In genomic region chr20:49813305-49813974, GRCh38 we compare ENCODE assay signal across 8 cellular contexts. TPM values are rescaled to one million over a fixed set of nuclear protein-coding genes. Genes with fewer than 3 reads are reported as not detected.
A peak's percentile ranks its signal among the peaks of the same experiment; 100 is the strongest.
DNase-seq lines count a peak whose midpoint lies in the region; ATAC-seq and TF ChIP-seq lines count a peak whose summit lies in the region.

No MANE protein-coding gene starts in this region.

- no peaks in the 10 kb centered on the region for H3K9me3 ChIP-seq in CD4-positive, alpha-beta T cell (ENCODE audit: control insufficient read depth, low read length)

- H3K27ac ChIP-seq in CD4-positive, alpha-beta T cell (ENCODE audit: low read depth, low read length): peak overlapping the region; percentile 89
- peak overlapping the region; percentile 52 to 97 (median 91) for H3K27ac ChIP-seq in dorsolateral prefrontal cortex

- H3K4me1 Mint-ChIP-seq in CD4-positive, alpha-beta T cell (ENCODE audit: low read depth): peaks cover 43% of the 10 kb centered on the region
- peaks cover 32% of the 10 kb centered on the region for H3K4me1 Mint-ChIP-seq in nephron

- intact Hi-C loops in CD4-positive, alpha-beta T cell (cut with DNase I, micrococcal nuclease): loop anchor here (2.0 to 10.0 kb wide), 6 partner anchors 99 to 921 kb away; partner anchors contain the start of genes B4GALT5 (in 2 of the 2), SPATA2 (in 2 of the 2), PARD6B (in 1 of the 2) and UBE2V1 (in 1 of the 2)
- intact Hi-C loops in dorsolateral prefrontal cortex (cut with DNase I): loop anchor here (2.0 to 5.0 kb wide), 5 partner anchors 34 to 101 kb away; partner anchors contain the start of gene B4GALT5 (in 1 of the 2)

- CTCF ChIA-PET in CD4-positive, alpha-beta T cell (lab: Charles Lee): interaction anchor here (0.9 to 1.2 kb wide), 3 partner anchors 8 to 113 kb away, joined by 3 to 5 read pairs (median 5); no protein-coding TSS in a partner anchor

- no peak for DNase-seq in CD4-positive, alpha-beta T cell
- peak; percentile 23 for DNase-seq in NAMALWA (ENCODE audit: low spot score)
- DNase-seq in dorsolateral prefrontal cortex: no peak
- DNase-seq in DMS53 treated with DMSO at 0.1 percent for 48 hours (lab: John Stamatoyannopoulos, UW; ENCODE audit: unreplicated experiment): no peak
- no peak for DNase-seq in GM20000 (ENCODE audit: low spot score)

- no peaks in the 10 kb centered on the region for H3K27me3 ChIP-seq in CD4-positive, alpha-beta T cell (ENCODE audit: control insufficient read depth, insufficient read depth, low read length)
- H3K27me3 ChIP-seq in dorsolateral prefrontal cortex: no peaks in the 10 kb centered on the region

- H3K4me3 ChIP-seq in dorsolateral prefrontal cortex: peak overlapping the region; percentile 50 to 99 (median 89)

- H3K9me3 Mint-ChIP-seq in CD4-positive, alpha-beta T cell: no peaks in the 10 kb centered on the region
- no peaks in the 10 kb centered on the region for H3K9me3 Mint-ChIP-seq in nephron

- no peak for ATAC-seq in CD4-positive, alpha-beta T cell (ENCODE audit: poor library complexity)
- ATAC-seq in HG03469 (IDR thresholded peaks at IDR 0.05; ENCODE audit: unreplicated experiment) (no peak), HG02759 (IDR thresholded peaks at IDR 0.05; ENCODE audit: unreplicated experiment) (no peak)

- H3K27ac Mint-ChIP-seq in CD4-positive, alpha-beta T cell: peak overlapping the region; percentile 97
- peak overlapping the region; percentile 93 to 97 (median 94) for H3K27ac Mint-ChIP-seq in nephron

- H3K27me3 Mint-ChIP-seq in CD4-positive, alpha-beta T cell: no peaks in the 10 kb centered on the region
- H3K27me3 Mint-ChIP-seq in nephron (ENCODE audit: low read depth): peaks cover 3% of the 10 kb centered on the region

- H3K4me3 Mint-ChIP-seq in CD4-positive, alpha-beta T cell: peak overlapping the region; percentile 97
- H3K4me3 Mint-ChIP-seq in nephron: peak overlapping the region; percentile 92 to 97 (median 94)

- no peak for TF ChIP-seq CTCF in CD4-positive, alpha-beta T cell (IDR thresholded peaks at IDR 0.05)
- TF ChIP-seq CTCF in dorsolateral prefrontal cortex (IDR thresholded peaks at IDR 0.05 in 54 of 56, conservative IDR thresholded peaks at IDR 0.05 in 2 of 56; ENCODE audit: low read depth in 1 of 56, partially characterized antibody in 56 of 56): no peak
- TF ChIP-seq CTCF in nephron (IDR thresholded peaks at IDR 0.05; ENCODE audit: unreplicated experiment in 3 of 3): no peak
- no peak for TF ChIP-seq CTCF in GM20000 (IDR thresholded peaks at IDR 0.05; ENCODE audit: extremely low read depth, missing control alignments)

- POLR2A ChIA-PET in CD4-positive, alpha-beta T cell (lab: Charles Lee): interaction anchor here (0.8 to 2.0 kb wide), 15 partner anchors 10 to 535 kb away, joined by 3 to 18 read pairs (median 4); partner anchors contain the start of genes B4GALT5, CEBPB, RNF114 and SPATA2

- H3K36me3 Mint-ChIP-seq in CD4-positive, alpha-beta T cell (ENCODE audit: low read depth): peaks cover 52% of the 10 kb centered on the region
- peaks cover 20% of the 10 kb centered on the region for H3K36me3 Mint-ChIP-seq in nephron (ENCODE audit: low read depth)

RNA-seq across cellular contexts. Expression of gene SLC9A8, which starts 0.8 kb away (rescaled TPM):
- total RNA-seq in CD4-positive, alpha-beta T cell: 10 to 100 TPM; 29.5 to 30.2 TPM
- total RNA-seq in dorsolateral prefrontal cortex: 10 to 100 TPM in 117 of 120 experiments, 1 to 10 TPM in 3; 8.7 to 21.9 (median 14.9) TPM
